ENCODE assay signal across 16 cellular contexts in the genomic region with DNA sequence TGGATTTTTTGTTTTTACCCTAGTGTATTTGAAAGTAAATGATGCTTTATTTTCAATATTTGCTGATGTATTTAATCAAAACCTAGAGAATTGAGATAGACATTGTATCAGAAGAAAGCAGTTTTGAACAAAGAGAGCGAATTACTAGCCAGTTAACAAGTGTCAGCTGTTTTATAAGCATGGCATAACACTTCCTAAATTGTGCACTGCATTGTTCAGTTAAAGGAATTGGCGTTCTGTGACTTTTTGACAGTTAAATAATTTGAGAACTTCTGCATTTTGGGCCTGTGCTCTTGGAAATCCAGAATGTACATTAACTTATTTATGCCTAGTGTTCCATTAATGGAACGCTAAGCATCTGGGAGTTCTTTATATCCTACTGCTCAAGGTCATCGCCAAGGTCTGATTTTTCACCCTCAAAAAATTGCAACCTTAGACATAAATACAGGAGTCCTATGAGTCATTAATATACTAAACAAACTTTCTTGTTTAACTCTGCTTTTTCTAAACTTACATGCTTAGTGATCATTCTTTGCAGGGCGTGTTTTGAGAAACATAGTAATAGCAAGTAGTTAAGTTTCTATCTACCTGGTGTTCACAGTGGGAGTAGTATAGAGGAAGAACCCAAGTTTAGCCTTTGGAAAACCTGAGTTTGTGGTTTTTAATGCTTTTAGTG. TPM values are rescaled to one million over a fixed set of nuclear protein-coding genes. Genes with fewer than 3 reads are reported as not detected.
DNase-seq lines count a peak whose midpoint lies in the region; ATAC-seq and TF ChIP-seq lines count a peak whose summit lies in the region.
"Had no signal": no experiment of that assay in that cellular context is flagged by ENCODE, and none has a peak within 500 bp of the region (broad histone marks: within the 10 kb centered on the region; RNA-seq: fewer than 3 reads in every experiment).

No MANE protein-coding gene starts in this region.

- DNase-seq in HFFc6 (no peak), T-helper 17 cell (no peak), iris pigment epithelial cell (ENCODE audit: low read depth) (peak; percentile 16), DMS153 (lab: John Stamatoyannopoulos, UW) (no peak), type B pancreatic cell (ENCODE audit: extremely low spot score, unreplicated experiment) (no peak), hypothalamus (lab: John Stamatoyannopoulos, UW) (no peak)
- no peak for DNase-seq in effector memory CD8-positive, alpha-beta T cell
- DNase-seq: activated B cell treated with CpG ODN at 0.5 μM for 24 hours; activated CD8-positive, alpha-beta memory T cell treated with anti-CD3 and anti-CD28 coated beads, Interleukin-2, amount 10 ng/mL, durations not matched to agents 7 days and 5 days; activated naive CD4-positive, alpha-beta T cell treated with anti-CD3 and anti-CD28 coated beads, Interleukin-2, amount 10 ng/mL, durations not matched to agents 7 days and 5 days; effector CD8-positive, alpha-beta T cell; foreskin fibroblast; OCI-M1; upper lobe of left lung had no signal

- H3K4me3 ChIP-seq in BLaER1 = no peak overlapping the region
- H3K4me3 ChIP-seq: breast epithelium, upper lobe of left lung had no signal

- H4K20me1 ChIP-seq in BLaER1 = peaks cover 77% of the 10 kb centered on the region

- H3K27ac ChIP-seq in BLaER1 = 0 out of 2 replicates have a peak overlapping the region, but pooled peaks have one; percentile 4

- H3K4me1 Mint-ChIP-seq in HFFc6 (ENCODE audit: low read depth) (peaks cover 96% of the 10 kb centered on the region), T-helper 17 cell (peaks cover 56% of the 10 kb centered on the region), type B pancreatic cell (ENCODE audit: unreplicated experiment) (peaks cover 11% of the 10 kb centered on the region)
- H3K4me1 Mint-ChIP-seq in effector memory CD8-positive, alpha-beta T cell (ENCODE audit: low read depth in 2 of 2) = peaks cover 37 to 81% of the 10 kb centered on the region in 2 donors

- no peaks in the 10 kb centered on the region for H3K27me3 ChIP-seq in BLaER1
- H3K27me3 ChIP-seq: breast epithelium, upper lobe of left lung had no signal

- H3K9me3 ChIP-seq in BLaER1 = peaks cover 15% of the 10 kb centered on the region
- H3K9me3 ChIP-seq in T-helper 17 cell (ENCODE audit: control insufficient read depth, low read length, poor library complexity, severe bottlenecking) = no peaks in the 10 kb centered on the region
- H3K9me3 ChIP-seq: breast epithelium, upper lobe of left lung had no signal

- TF ChIP-seq CTCF in HFFc6 (IDR thresholded peaks at IDR 0.05) (no peak), type B pancreatic cell (conservative IDR thresholded peaks at IDR 0.05) (no peak)

- H3K9ac ChIP-seq in BLaER1 = no peak overlapping the region

- H3K4me2 ChIP-seq in BLaER1 = peak overlapping the region; percentile 33; the same call in 1 of the 2 replicates

- H3K36me3 Mint-ChIP-seq in HFFc6 (ENCODE audit: low read depth) = peaks cover 40% of the 10 kb centered on the region
- peaks cover 9% of the 10 kb centered on the region for H3K36me3 Mint-ChIP-seq in T-helper 17 cell (ENCODE audit: low read depth)
- peaks cover 3% of the 10 kb centered on the region for H3K36me3 Mint-ChIP-seq in type B pancreatic cell
- peaks cover 8% of the 10 kb centered on the region for H3K36me3 Mint-ChIP-seq in effector memory CD8-positive, alpha-beta T cell (ENCODE audit: insufficient read depth)

- H3K27me3 Mint-ChIP-seq in HFFc6 (ENCODE audit: insufficient read depth) (no peaks in the 10 kb centered on the region; the same call in 1 of the 2 replicates), T-helper 17 cell (no peaks in the 10 kb centered on the region), type B pancreatic cell (no peaks in the 10 kb centered on the region)
- no peaks in the 10 kb centered on the region for H3K27me3 Mint-ChIP-seq in effector memory CD8-positive, alpha-beta T cell
- H3K27me3 Mint-ChIP-seq: activated B cell treated with CpG ODN at 0.5 μM for 24 hours; activated CD8-positive, alpha-beta memory T cell treated with anti-CD3 and anti-CD28 coated beads, Interleukin-2, amount 10 ng/mL, durations not matched to agents 7 days and 5 days; activated naive CD4-positive, alpha-beta T cell treated with anti-CD3 and anti-CD28 coated beads, Interleukin-2, amount 10 ng/mL, durations not matched to agents 7 days and 5 days had no signal

- no peak for ATAC-seq in T-helper 17 cell
- ATAC-seq in effector memory CD8-positive, alpha-beta T cell (replicated peaks) = no peak
- ATAC-seq: activated CD8-positive, alpha-beta memory T cell treated with anti-CD3 and anti-CD28 coated beads, Interleukin-2, amount 10 ng/mL, durations not matched to agents 7 days and 5 days had no signal

- H3K36me3 ChIP-seq in BLaER1 = peaks cover 14% of the 10 kb centered on the region
- H3K36me3 ChIP-seq: breast epithelium had no signal

- H3K27ac Mint-ChIP-seq in HFFc6 = peak overlapping the region; percentile 32
- H3K27ac Mint-ChIP-seq in T-helper 17 cell = peak overlapping the region; percentile 95
- no peak overlapping the region for H3K27ac Mint-ChIP-seq in type B pancreatic cell
- no peak overlapping the region for H3K27ac Mint-ChIP-seq in effector memory CD8-positive, alpha-beta T cell

- H3K4me3 Mint-ChIP-seq in HFFc6 (peak overlapping the region; percentile 15; the same call in 1 of the 2 replicates), T-helper 17 cell (no peak overlapping the region), type B pancreatic cell (no peak overlapping the region)
- H3K4me3 Mint-ChIP-seq in effector memory CD8-positive, alpha-beta T cell = peak overlapping the region in 1 of 2 donors; percentile 31
- H3K4me3 Mint-ChIP-seq: activated CD8-positive, alpha-beta memory T cell treated with anti-CD3 and anti-CD28 coated beads, Interleukin-2, amount 10 ng/mL, durations not matched to agents 7 days and 5 days; activated naive CD4-positive, alpha-beta T cell treated with anti-CD3 and anti-CD28 coated beads, Interleukin-2, amount 10 ng/mL, durations not matched to agents 7 days and 5 days had no signal

- H3K4me1 ChIP-seq in BLaER1 = peaks cover 22% of the 10 kb centered on the region

- H3K9me3 Mint-ChIP-seq in HFFc6 = no peaks in the 10 kb centered on the region
- peaks cover under 1% of the 10 kb centered on the region for H3K9me3 Mint-ChIP-seq in type B pancreatic cell
- no peaks in the 10 kb centered on the region for H3K9me3 Mint-ChIP-seq in effector memory CD8-positive, alpha-beta T cell

RNA-seq across cellular contexts. Expression of a gene that starts 31.1 kb away (rescaled TPM):
- 10 to 100 TPM; 61.6 to 89.8 (median 64.9) TPM for total RNA-seq in HFFc6 (2021; fragmentation: NEBNext Ultra II Directional; extraction: Animal tissue kit (Norgen Biotek cat#: 25700))
- total RNA-seq in T-helper 17 cell (10 to 100 TPM; 26.3 to 29.1 TPM), type B pancreatic cell (ENCODE audit: low replicate concordance) (32.1 and 33.0 TPM in 2 replicates)

Comparison
In these comparisons a context has a peak if more than half of its experiments do, and no peak if none do; other contexts are left out.
1. H3K27ac Mint-ChIP-seq: peak in HFFc6 (single experiment) and T-helper 17 cell (single experiment); none in type B pancreatic cell (single experiment) and effector memory CD8-positive, alpha-beta T cell (0 of 2).